15 cellular contexts compared by ENCODE assay signal in the genomic region with DNA sequence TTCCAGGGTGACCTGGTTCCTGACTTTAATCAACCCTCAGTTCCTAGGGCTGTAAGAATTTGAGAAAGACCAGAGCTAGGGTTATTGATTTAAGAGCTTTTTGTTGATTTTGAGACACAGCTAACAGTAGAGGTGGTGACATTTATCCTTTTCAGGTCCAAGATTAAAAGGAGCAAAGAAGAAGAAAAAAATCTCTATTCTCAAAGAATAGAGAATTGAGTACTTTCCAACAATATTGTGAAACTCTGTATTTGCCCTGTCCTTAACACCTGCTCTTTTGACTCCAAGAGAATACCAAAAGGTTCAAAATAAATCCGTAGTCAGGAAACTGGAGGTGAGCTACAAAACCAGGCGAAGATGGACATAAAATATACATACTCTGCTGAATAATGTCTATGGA. TPM values are rescaled to one million over a fixed set of nuclear protein-coding genes. Genes with fewer than 3 reads are reported as not detected.
DNase-seq lines count a peak whose midpoint lies in the region; ATAC-seq, FAIRE-seq and TF ChIP-seq lines count a peak whose summit lies in the region.
"Had no signal": no experiment of that assay in that cellular context is flagged by ENCODE, and none has a peak within 500 bp of the region (broad histone marks: within the 10 kb centered on the region; RNA-seq: fewer than 3 reads in every experiment).

No MANE protein-coding gene starts in this region.

- peak in 1 of 2 experiments; percentile 89; a peak in 2 of 4 replicates for TF ChIP-seq EP300 in HepG2 (IDR thresholded peaks at IDR 0.05; ENCODE audit: low read depth in 2 of 2, low read length in 2 of 2)
- no peak for TF ChIP-seq EP300 in HepG2 (CRISPR knock-in tag; IDR thresholded peaks at IDR 0.05; ENCODE audit: borderline replicate concordance)

- TF ChIP-seq CTCF in CD8-positive, alpha-beta T cell (IDR thresholded peaks at IDR 0.05) = no peak
- TF ChIP-seq CTCF in HepG2 (CRISPR knock-in tag; IDR thresholded peaks at IDR 0.05) (no peak), Peyer's patch (IDR thresholded peaks at IDR 0.05) (no peak)

- peaks cover 72% of the 10 kb centered on the region for H3K36me3 Mint-ChIP-seq in CD8-positive, alpha-beta T cell
- H3K36me3 Mint-ChIP-seq in T-helper 17 cell (ENCODE audit: low read depth) = peaks cover 4% of the 10 kb centered on the region

- H3K27me3 ChIP-seq in CD8-positive, alpha-beta T cell (ENCODE audit: insufficient read depth, low read length) = no peaks in the 10 kb centered on the region
- H3K27me3 ChIP-seq in HepG2 (ENCODE audit: control insufficient read depth in 1 of 2, insufficient read depth in 2 of 2, low read length in 2 of 2) = no peaks in the 10 kb centered on the region
- H3K27me3 ChIP-seq in Peyer's patch = no peaks in the 10 kb centered on the region

- no peak overlapping the region for H3K4me3 ChIP-seq in CD8-positive, alpha-beta T cell (ENCODE audit: low read depth, low read length)
- H3K4me3 ChIP-seq in HepG2 (replicated peaks in 1 of 3; ENCODE audit: insufficient read depth in 1 of 3, low read depth in 2 of 3, low read length in 3 of 3) = 0 out of 6 replicates have a peak overlapping the region, but pooled peaks of 1 of the 3 experiments have one; percentile 17
- H3K4me3 ChIP-seq in Peyer's patch = no peak overlapping the region
- H3K4me3 ChIP-seq: A549, HAP-1 had no signal

- H3K9me3 ChIP-seq in CD8-positive, alpha-beta T cell (ENCODE audit: low read length) = no peaks in the 10 kb centered on the region
- H3K9me3 ChIP-seq in T-helper 17 cell (ENCODE audit: control insufficient read depth, low read length, poor library complexity, severe bottlenecking) = no peaks in the 10 kb centered on the region
- no peaks in the 10 kb centered on the region for H3K9me3 ChIP-seq in HepG2 (ENCODE audit: low read length)
- no peaks in the 10 kb centered on the region for H3K9me3 ChIP-seq in Peyer's patch
- H3K9me3 ChIP-seq: A549, HAP-1 had no signal

- ATAC-seq in CD8-positive, alpha-beta T cell = no peak
- no peak for ATAC-seq in T-helper 17 cell
- ATAC-seq in HepG2 = peak; percentile 42
- no peak for ATAC-seq in HG03521 (IDR thresholded peaks at IDR 0.05; ENCODE audit: unreplicated experiment)
- ATAC-seq: A549 had no signal

- peak overlapping the region; percentile 18 for H3K4me2 ChIP-seq in HepG2 (ENCODE audit: low read depth, low read length)
- H3K4me2 ChIP-seq: A549 had no signal

- no peak overlapping the region for H3K27ac ChIP-seq in CD8-positive, alpha-beta T cell (ENCODE audit: low read depth, low read length)
- H3K27ac ChIP-seq in HepG2 (ENCODE audit: extremely low read length, insufficient read depth, low read length) = peak overlapping the region; percentile 20
- H3K27ac ChIP-seq in Peyer's patch = no peak overlapping the region
- H3K27ac ChIP-seq: A549 had no signal

- H4K20me1 ChIP-seq in HepG2 (ENCODE audit: insufficient read depth, low read length) = peaks cover 16% of the 10 kb centered on the region

- H3K9me3 Mint-ChIP-seq in CD8-positive, alpha-beta T cell = peaks cover 9% of the 10 kb centered on the region

- H3K9ac ChIP-seq in HepG2 (ENCODE audit: insufficient read depth, low read depth, low read length) = no peak overlapping the region

- in situ Hi-C loops in HepG2 (cut with HindIII; ENCODE audit: extremely low pct_ligation_motif_present, low pct_unique_long_range_greater_than_20kb) = loop anchor here (5.0 kb wide), 1 partner anchor 82 kb away; no protein-coding TSS in a partner anchor

- H3K27ac Mint-ChIP-seq in CD8-positive, alpha-beta T cell = peak overlapping the region; percentile 78
- peak overlapping the region; percentile 61 for H3K27ac Mint-ChIP-seq in T-helper 17 cell
- H3K27ac Mint-ChIP-seq: CD14-positive monocyte had no signal

- no TSS peak for BruUV-seq in HepG2 (replicated peaks; lab: Mats Ljungman, UMichigan)

- peaks cover 81% of the 10 kb centered on the region for H3K4me1 Mint-ChIP-seq in CD8-positive, alpha-beta T cell (ENCODE audit: low read depth)
- H3K4me1 Mint-ChIP-seq in T-helper 17 cell = peaks cover 46% of the 10 kb centered on the region

- peaks cover 43% of the 10 kb centered on the region for H3K4me1 ChIP-seq in CD8-positive, alpha-beta T cell (ENCODE audit: insufficient read depth, low read length)
- H3K4me1 ChIP-seq in HepG2 (ENCODE audit: insufficient read depth, low read length) (peaks cover 99% of the 10 kb centered on the region), Peyer's patch (peaks cover 0 to 23% (median 2%) of the 10 kb centered on the region in 4 donors)
- H3K4me1 ChIP-seq: A549, HAP-1 had no signal

- intact Hi-C loops in CD8-positive, alpha-beta T cell (cut with DNase I, micrococcal nuclease) = no loop called here
- intact Hi-C loops in HepG2 (cut with micrococcal nuclease; ENCODE audit: unreplicated experiment) = loop anchor here (1.0 kb wide), 1 partner anchor 20 kb away; no protein-coding TSS in a partner anchor

- WGBS in HepG2 (ENCODE audit: low lambda C conversion rate) = 33% methylated on average over 2 of the region's 2 CpGs

- TF ChIP-seq POLR2A in HepG2 (IDR thresholded peaks at IDR 0.05; ENCODE audit: insufficient read depth in 1 of 2, low read depth in 2 of 2, low read length in 2 of 2) = no peak
- no peak for TF ChIP-seq POLR2A in Peyer's patch (IDR thresholded peaks at IDR 0.05)

- CTCF ChIA-PET in CD8-positive, alpha-beta T cell (lab: Charles Lee) = no interaction called here
- CTCF ChIA-PET in HepG2 (lab: Yijun Ruan, JAX; ENCODE audit: low intra/inter-chr PET ratio, low total read pairs) = no interaction called here

- POLR2A ChIA-PET in CD8-positive, alpha-beta T cell (lab: Charles Lee) = no interaction called here
- POLR2A ChIA-PET in HepG2 (lab: Yijun Ruan, JAX) = interaction anchor here (1.0 to 1.3 kb wide), 2 partner anchors 21 to 84 kb away, joined by 4 to 5 read pairs; partner anchors contain the start of gene MCM3

- no peak for DNase-seq in CD8-positive, alpha-beta T cell
- no peak for DNase-seq in T-helper 17 cell
- DNase-seq in HepG2 (ENCODE audit: low spot score) = peak; percentile 62
- no peak for DNase-seq in RKO (ENCODE audit: low spot score)
- no peak for DNase-seq in Peyer's patch
- DNase-seq: DND-41, GDM1 had no signal

- TF ChIP-seq RAD21 in HepG2 (CRISPR knock-in tag; IDR thresholded peaks at IDR 0.05) = no peak

- peaks cover 8% of the 10 kb centered on the region for H3K36me3 ChIP-seq in CD8-positive, alpha-beta T cell (ENCODE audit: insufficient read depth, low read length)
- H3K36me3 ChIP-seq in HepG2 (replicated peaks in 1 of 2; ENCODE audit: control insufficient read depth in 1 of 2, insufficient read depth in 2 of 2, low read length in 2 of 2) (peaks cover 4 to 12% of the 10 kb centered on the region in 2 experiments), Peyer's patch (peaks cover 0 to 43% (median 0%) of the 10 kb centered on the region in 3 donors)
- H3K36me3 ChIP-seq: HAP-1 had no signal

- H3K27me3 Mint-ChIP-seq in CD8-positive, alpha-beta T cell (ENCODE audit: low read depth) = no peaks in the 10 kb centered on the region
- H3K27me3 Mint-ChIP-seq in T-helper 17 cell = no peaks in the 10 kb centered on the region

- FAIRE-seq in HepG2 (lab: Jason Lieb, UNC) = peak; percentile 67
- FAIRE-seq: A549, D721Med, GM12892, H1, HTR-8/SVneo had no signal

- peaks cover 95% of the 10 kb centered on the region for H3K79me2 ChIP-seq in HepG2 (ENCODE audit: insufficient read depth, low read length)

- no peak overlapping the region for H2AFZ ChIP-seq in HepG2 (ENCODE audit: low read length)

- H3K4me3 Mint-ChIP-seq in CD8-positive, alpha-beta T cell = no peak overlapping the region
- H3K4me3 Mint-ChIP-seq in T-helper 17 cell = no peak overlapping the region
- H3K4me3 Mint-ChIP-seq: CD14-positive monocyte had no signal

RNA-seq across cellular contexts. Expression of gene PAQR8, which starts 7.3 kb away (rescaled TPM):
- 1 to 10 TPM; 1.8 to 2.2 TPM for total RNA-seq in CD8-positive, alpha-beta T cell
- total RNA-seq in T-helper 17 cell (1 to 10 TPM; 3.6 to 7.7 TPM), HepG2 (2016; rRNA removed; fragmentation: Illumina TruSeq; extraction: Trizol) (26.2 and 37.7 TPM in 2 replicates), Peyer's patch (100 to 1,000 TPM in 3 of 4 donors, 1 to 10 TPM in 1; 9.1 to 300 (median 210) TPM)
- 3.1 and 3.4 TPM in 2 replicates for total RNA-seq in HepG2 (2016; cell fraction: cytosol; rRNA removed; fragmentation: Illumina TruSeq; extraction: Trizol; ENCODE audit: low read depth)
- 25.3 and 36.5 TPM in 2 replicates for total RNA-seq in HepG2 (2016; cell fraction: insoluble cytoplasmic fraction; rRNA removed; fragmentation: Illumina TruSeq; extraction: Trizol)
- 16.5 TPM in 2 replicates for total RNA-seq in HepG2 (2016; cell fraction: membrane; rRNA removed; fragmentation: Illumina TruSeq; extraction: Trizol)
- total RNA-seq in HepG2 (2016; cell fraction: nucleus; rRNA removed; fragmentation: Illumina TruSeq; extraction: Trizol) = 36.5 and 38.6 TPM in 2 replicates
- 36.5 and 50.7 TPM in 2 replicates for polyA plus RNA-seq in HepG2 (2011; rRNA removed)
- 33.7 and 46.9 TPM in 2 replicates for polyA plus RNA-seq in HepG2 (2011; cell fraction: cytosol; rRNA removed)
- polyA plus RNA-seq in HepG2 (2011; cell fraction: nucleus; rRNA removed) = 17.0 and 22.0 TPM in 2 replicates
- 18.9 and 24.9 TPM in 2 replicates for polyA plus RNA-seq in HepG2 (2012)
- polyA plus RNA-seq in HepG2 (2016; cell fraction: cytosol; fragmentation: Illumina TruSeq; extraction: Trizol; ENCODE audit: low read depth) = 2.3 and 2.8 TPM in 2 replicates
- 23.7 TPM in 2 replicates for polyA plus RNA-seq in HepG2 (2016; cell fraction: insoluble cytoplasmic fraction; fragmentation: Illumina TruSeq; extraction: Trizol; ENCODE audit: low read depth)
- 8.0 and 8.6 TPM in 2 replicates for polyA plus RNA-seq in HepG2 (2016; cell fraction: membrane; fragmentation: Illumina TruSeq; extraction: Trizol; ENCODE audit: low read depth)
- polyA plus RNA-seq in HepG2 (2016; cell fraction: nucleus; fragmentation: Illumina TruSeq; extraction: Trizol; ENCODE audit: insufficient read depth, low read depth) = 41.8 and 43.1 TPM in 2 replicates
- 0.87 and 184 TPM in 2 replicates for polyA minus RNA-seq in HepG2 (2011; rRNA and poly(A)+ RNA removed; ENCODE audit: low replicate concordance)
- 34.4 and 49.4 TPM in 2 replicates for polyA minus RNA-seq in HepG2 (2011; cell fraction: cytosol; rRNA and poly(A)+ RNA removed)
- polyA minus RNA-seq in HepG2 (2011; cell fraction: nucleus; rRNA and poly(A)+ RNA removed) = 30.6 and 38.9 TPM in 2 replicates

RNA-seq across cellular contexts. Expression of gene EFHC1, which starts 50.9 kb away (rescaled TPM):
- 1 to 10 TPM; 5.1 to 6.9 TPM for total RNA-seq in CD8-positive, alpha-beta T cell
- total RNA-seq in T-helper 17 cell (1 to 10 TPM; 5.3 to 7.5 TPM), HepG2 (2016; rRNA removed; fragmentation: Illumina TruSeq; extraction: Trizol) (18.6 and 23.4 TPM in 2 replicates), Peyer's patch (10 to 100 TPM; 20.0 to 40.4 (median 22.7) TPM)
- total RNA-seq in HepG2 (2016; cell fraction: cytosol; rRNA removed; fragmentation: Illumina TruSeq; extraction: Trizol; ENCODE audit: low read depth) = 6.3 TPM in 2 replicates
- total RNA-seq in HepG2 (2016; cell fraction: insoluble cytoplasmic fraction; rRNA removed; fragmentation: Illumina TruSeq; extraction: Trizol) = 20.7 and 23.3 TPM in 2 replicates
- total RNA-seq in HepG2 (2016; cell fraction: membrane; rRNA removed; fragmentation: Illumina TruSeq; extraction: Trizol) = 5.0 and 8.2 TPM in 2 replicates
- 39.5 and 46.3 TPM in 2 replicates for total RNA-seq in HepG2 (2016; cell fraction: nucleus; rRNA removed; fragmentation: Illumina TruSeq; extraction: Trizol)
- 23.5 and 29.5 TPM in 2 replicates for polyA plus RNA-seq in HepG2 (2011; rRNA removed)
- 5.5 and 9.2 TPM in 2 replicates for polyA plus RNA-seq in HepG2 (2011; cell fraction: cytosol; rRNA removed)
- 92.9 and 127 TPM in 2 replicates for polyA plus RNA-seq in HepG2 (2011; cell fraction: nucleus; rRNA removed)
- polyA plus RNA-seq in HepG2 (2012) = 10.2 and 15.7 TPM in 2 replicates
- 2.4 and 2.8 TPM in 2 replicates for polyA plus RNA-seq in HepG2 (2016; cell fraction: cytosol; fragmentation: Illumina TruSeq; extraction: Trizol; ENCODE audit: low read depth)
- polyA plus RNA-seq in HepG2 (2016; cell fraction: insoluble cytoplasmic fraction; fragmentation: Illumina TruSeq; extraction: Trizol; ENCODE audit: low read depth) = 17.1 and 17.6 TPM in 2 replicates
- 4.6 and 4.7 TPM in 2 replicates for polyA plus RNA-seq in HepG2 (2016; cell fraction: membrane; fragmentation: Illumina TruSeq; extraction: Trizol; ENCODE audit: low read depth)
- polyA plus RNA-seq in HepG2 (2016; cell fraction: nucleus; fragmentation: Illumina TruSeq; extraction: Trizol; ENCODE audit: insufficient read depth, low read depth) = 53.0 and 69.1 TPM in 2 replicates
- 14.9 and 26.4 TPM in 2 replicates for polyA minus RNA-seq in HepG2 (2011; rRNA and poly(A)+ RNA removed; ENCODE audit: low replicate concordance)
- polyA minus RNA-seq in HepG2 (2011; cell fraction: cytosol; rRNA and poly(A)+ RNA removed) = 3.9 and 7.9 TPM in 2 replicates
- polyA minus RNA-seq in HepG2 (2011; cell fraction: nucleus; rRNA and poly(A)+ RNA removed) = 42.3 and 42.6 TPM in 2 replicates
